12 cellular contexts compared by ENCODE assay signal in the genomic region with DNA sequence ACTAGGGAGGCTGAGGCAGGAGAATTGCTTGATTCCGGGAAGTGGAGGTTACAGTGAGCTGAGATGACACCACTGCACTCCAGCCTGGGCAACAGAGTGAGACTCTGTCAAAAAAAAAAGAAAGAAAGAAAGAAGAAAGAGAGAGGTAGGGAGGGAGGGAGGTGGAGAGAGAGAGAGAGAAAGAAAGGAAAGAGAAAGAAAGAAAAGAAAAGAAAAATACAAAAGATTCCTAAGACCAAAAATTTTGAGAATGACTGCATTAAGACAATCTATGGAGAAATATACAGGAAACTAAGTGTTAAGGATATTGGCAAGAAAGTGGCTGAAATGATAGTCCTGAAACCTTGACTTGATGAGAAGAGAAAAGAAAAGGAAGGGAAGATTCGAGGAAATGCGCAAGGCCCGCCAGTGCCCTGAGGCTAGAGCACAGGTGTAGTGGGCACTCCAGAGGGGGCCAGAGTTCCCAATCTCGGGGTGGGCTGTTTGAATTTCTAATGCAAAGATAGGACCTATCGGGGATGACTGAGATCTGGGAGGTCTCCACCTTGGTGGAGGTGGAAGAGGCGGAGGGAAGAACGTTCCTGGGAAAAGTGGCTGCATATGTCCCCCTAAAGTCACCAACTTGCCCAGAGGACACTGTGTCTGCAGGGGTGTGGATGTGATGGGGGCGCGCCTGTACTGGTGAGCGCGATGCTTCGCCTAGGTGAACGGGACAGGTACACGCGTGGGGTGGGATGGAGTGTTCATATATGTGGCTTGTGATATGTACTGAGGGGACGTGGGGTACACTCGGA. TPM values are rescaled to one million over a fixed set of nuclear protein-coding genes. Genes with fewer than 3 reads are reported as not detected.
A peak's percentile ranks its signal among the peaks of the same experiment; 100 is the strongest.
DNase-seq lines count a peak whose midpoint lies in the region; ATAC-seq and TF ChIP-seq lines count a peak whose summit lies in the region.
"Had no signal": no experiment of that assay in that cellular context is flagged by ENCODE, and none has a peak within 500 bp of the region (broad histone marks: within the 10 kb centered on the region; RNA-seq: fewer than 3 reads in every experiment).

No MANE protein-coding gene starts in this region.

- H3K36me3 ChIP-seq in colonic mucosa, result no peaks in the 10 kb centered on the region
- no peaks in the 10 kb centered on the region for H3K36me3 ChIP-seq in upper lobe of left lung

- 28 to 32% methylated on average over 18 of the region's 18 CpGs for WGBS in upper lobe of left lung, 2 donors

- H3K4me1 ChIP-seq in colonic mucosa (no peaks in the 10 kb centered on the region), upper lobe of left lung (peaks cover 0 to 24% (median 5%) of the 10 kb centered on the region in 4 donors)

- CTCF ChIA-PET in activated CD4-positive, alpha-beta T cell treated with anti-CD3 and anti-CD28 coated beads, Interleukin-2, amount 10 ng/mL, durations not matched to agents 7 days and 5 days (lab: Charles Lee), result no interaction called here

- TF ChIP-seq POLR2A in upper lobe of left lung (IDR thresholded peaks at IDR 0.05), result no peak

- peaks cover 30% of the 10 kb centered on the region for H3K27me3 Mint-ChIP-seq in activated CD4-positive, alpha-beta T cell treated with anti-CD3 and anti-CD28 coated beads, Interleukin-2, amount 10 ng/mL, durations not matched to agents 7 days and 5 days
- peaks cover 16% of the 10 kb centered on the region for H3K27me3 Mint-ChIP-seq in memory B cell

- H3K9me3 ChIP-seq in colonic mucosa (no peaks in the 10 kb centered on the region), upper lobe of left lung (no peaks in the 10 kb centered on the region)

- H3K27ac Mint-ChIP-seq in activated CD4-positive, alpha-beta T cell treated with anti-CD3 and anti-CD28 coated beads, Interleukin-2, amount 10 ng/mL, durations not matched to agents 7 days and 5 days, result peak overlapping the region; percentile 48
- no peak overlapping the region for H3K27ac Mint-ChIP-seq in memory B cell

- no peak overlapping the region for H3K27ac ChIP-seq in colonic mucosa
- H3K27ac ChIP-seq in upper lobe of left lung, result peak overlapping the region in 3 of 4 donors; percentile 71 to 82 (median 75)

- no peak for DNase-seq in activated CD4-positive, alpha-beta T cell treated with anti-CD3 and anti-CD28 coated beads, Interleukin-2, amount 10 ng/mL, durations not matched to agents 7 days and 5 days
- no peak for DNase-seq in activated CD4-positive, alpha-beta T cell treated with anti-CD3 and anti-CD28 coated beads for 48 hours
- DNase-seq in colonic mucosa (no peak), memory B cell (ENCODE audit: low spot score in 2 of 2) (no peak), upper lobe of left lung (no peak), NCI-H2029 treated with DMSO at 0.1 percent for 48 hours (lab: John Stamatoyannopoulos, UW) (no peak), NCI-H345 (lab: John Stamatoyannopoulos, UW) (no peak), DMS79 (lab: John Stamatoyannopoulos, UW) (no peak)
- DNase-seq: 8988T; activated CD8-positive, alpha-beta memory T cell treated with anti-CD3 and anti-CD28 coated beads for 24 hours; effector CD8-positive, alpha-beta T cell; stimulated activated naive CD4-positive, alpha-beta T cell treated with Interleukin-2 at 50 U/mL for 16 hours had no signal

- H3K27me3 ChIP-seq in colonic mucosa (no peaks in the 10 kb centered on the region), upper lobe of left lung (peaks cover 0 to 12% (median 5%) of the 10 kb centered on the region in 4 donors)

- H3K9ac ChIP-seq in colonic mucosa (ENCODE audit: low read depth in 2 of 2, low read length in 2 of 2), result peak overlapping the region; percentile 41 to 80

- no peaks in the 10 kb centered on the region for H3K9me3 Mint-ChIP-seq in activated CD4-positive, alpha-beta T cell treated with anti-CD3 and anti-CD28 coated beads, Interleukin-2, amount 10 ng/mL, durations not matched to agents 7 days and 5 days
- H3K9me3 Mint-ChIP-seq in memory B cell, result no peaks in the 10 kb centered on the region

- no peak for TF ChIP-seq CTCF in colonic mucosa (IDR thresholded peaks at IDR 0.05)
- TF ChIP-seq CTCF in upper lobe of left lung (IDR thresholded peaks at IDR 0.05), result no peak

- no peak overlapping the region for H3K4me3 Mint-ChIP-seq in activated CD4-positive, alpha-beta T cell treated with anti-CD3 and anti-CD28 coated beads, Interleukin-2, amount 10 ng/mL, durations not matched to agents 7 days and 5 days
- peak overlapping the region; percentile 68 for H3K4me3 Mint-ChIP-seq in memory B cell

- H3K36me3 Mint-ChIP-seq in activated CD4-positive, alpha-beta T cell treated with anti-CD3 and anti-CD28 coated beads, Interleukin-2, amount 10 ng/mL, durations not matched to agents 7 days and 5 days (ENCODE audit: low read depth), result no peaks in the 10 kb centered on the region
- no peaks in the 10 kb centered on the region for H3K36me3 Mint-ChIP-seq in memory B cell

- no peak for ATAC-seq in memory B cell (ENCODE audit: low read depth)
- ATAC-seq in upper lobe of left lung (ENCODE audit: low FRiP score in 2 of 2), result peak; percentile 6 to 21

- peak overlapping the region; percentile 50 for H3K4me3 ChIP-seq in colonic mucosa
- peak overlapping the region in 3 of 4 donors; percentile 55 to 68 (median 67) for H3K4me3 ChIP-seq in upper lobe of left lung

- peaks cover 3% of the 10 kb centered on the region for H3K4me1 Mint-ChIP-seq in activated CD4-positive, alpha-beta T cell treated with anti-CD3 and anti-CD28 coated beads, Interleukin-2, amount 10 ng/mL, durations not matched to agents 7 days and 5 days
- H3K4me1 Mint-ChIP-seq in memory B cell, result peaks cover 9% of the 10 kb centered on the region

- POLR2A ChIA-PET in activated CD4-positive, alpha-beta T cell treated with anti-CD3 and anti-CD28 coated beads, Interleukin-2, amount 10 ng/mL, durations not matched to agents 7 days and 5 days (lab: Charles Lee), result no interaction called here

- TF ChIP-seq EP300 in upper lobe of left lung (IDR thresholded peaks at IDR 0.05), result no peak

- intact Hi-C loops in colonic mucosa (cut with DNase I), result no loop called here

RNA-seq across cellular contexts. Expression of gene SCNN1B, which starts 0.7 kb away (rescaled TPM):
- not detected for total RNA-seq in activated CD4-positive, alpha-beta T cell treated with anti-CD3 and anti-CD28 coated beads, Interleukin-2, amount 10 ng/mL, durations not matched to agents 7 days and 5 days
- total RNA-seq in colonic mucosa (10 to 100 TPM; 27.7 to 94.7 TPM), upper lobe of left lung (10 to 100 TPM; 40.3 to 82.0 (median 56.7) TPM)

Comparison
In these comparisons a context has a peak if more than half of its experiments do, and no peak if none do; other contexts are left out.
1. RNA of gene SCNN1B, which starts 0.7 kb away (total RNA-seq): 27.7 to 94.7 TPM in colonic mucosa and 40.3 to 82.0 TPM in upper lobe of left lung; not detected in activated CD4-positive, alpha-beta T cell treated with anti-CD3 and anti-CD28 coated beads, Interleukin-2, amount 10 ng/mL, durations not matched to agents 7 days and 5 days; every median in the first group is over 10 times any median in the second.